11 cellular contexts compared by ENCODE assay signal in the genomic region with DNA sequence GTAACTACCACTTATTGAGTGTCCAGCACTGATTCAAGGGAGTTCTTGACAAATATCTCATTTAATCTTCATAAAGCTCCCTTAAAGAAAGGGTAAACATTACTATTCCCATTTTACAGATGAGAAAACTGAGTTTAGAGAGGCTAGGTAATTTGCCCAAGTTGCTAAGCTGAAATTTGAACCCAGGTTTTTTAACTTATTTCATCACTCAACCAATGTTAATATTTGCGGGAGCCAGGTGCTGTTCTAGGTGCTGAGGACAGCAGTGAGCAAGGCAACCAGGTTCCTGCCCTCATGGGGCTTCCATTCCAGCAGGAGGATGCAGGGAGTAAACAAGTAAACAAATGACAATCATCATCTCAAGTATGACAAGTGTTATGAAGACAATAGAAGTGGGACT.
"Had no signal": no experiment of that assay in that cellular context is flagged by ENCODE, and none has a peak within 500 bp of the region (broad histone marks: within the 10 kb centered on the region; RNA-seq: fewer than 3 reads in every experiment).

No MANE protein-coding gene starts in this region.

- ATAC-seq: GM23338, HCT116 had no signal

- H3K36me3 ChIP-seq: HAP-1 had no signal

- H2AFZ ChIP-seq: GM23248, GM23338 had no signal

- H3K9me3 ChIP-seq: HAP-1 had no signal

- H3K27ac ChIP-seq: GM23248 had no signal

- FAIRE-seq: H1, H54 had no signal

- H3K4me2 ChIP-seq: GM23338 had no signal

- H3K4me1 ChIP-seq: HAP-1 had no signal

- DNase-seq: GM23248, GOT3, H7, H9, HCEC 1CT, HFFc6 had no signal

- H3K9ac ChIP-seq: GM23248 had no signal

- H3K4me3 ChIP-seq: GM23248, GM23338, HAP-1 had no signal
